Comparison of ENCODE assay signal across 8 cellular contexts in genomic region chr7:80721880-80722595, GRCh38.
DNase-seq lines count a peak whose midpoint lies in the region; ATAC-seq and TF ChIP-seq lines count a peak whose summit lies in the region.

No MANE protein-coding gene starts in this region.

- TF ChIP-seq CTCF in HL-60 (IDR thresholded peaks at IDR 0.05; ENCODE audit: insufficient read depth, low read length) (no peak), stomach (IDR thresholded peaks at IDR 0.05) (no peak)

- 56 to 79% (median 60%) methylated on average over 3 of the region's 3 CpGs for WGBS in adipose tissue, 3 donors
- WGBS in stomach, 5 donors, result 48 to 76% (median 64%) methylated on average over 3 of the region's 3 CpGs

- H3K4me1 ChIP-seq in stomach, result peaks cover 4 to 31% (median 19%) of the 10 kb centered on the region in 4 donors

- DNase-seq in HL-60 (ENCODE audit: low read depth in 1 of 2, low spot score in 1 of 2) (peak; percentile 51 to 67), left ventricle myocardium superior (no peak), stomach (no peak), HuH-7.5 (ENCODE audit: low spot score) (no peak)

- no peak for TF ChIP-seq POLR2A in stomach (IDR thresholded peaks at IDR 0.05)

- intact Hi-C loops in left ventricle myocardium superior (cut with micrococcal nuclease), result no loop called here
- intact Hi-C loops in stomach (cut with DNase I; ENCODE audit: low total_unique reads), result no loop called here

- H3K36me3 ChIP-seq in stomach, result no peaks in the 10 kb centered on the region

- ATAC-seq in left ventricle myocardium superior (peak; percentile 88), GM18870 (IDR thresholded peaks at IDR 0.05; ENCODE audit: unreplicated experiment) (no peak), GM21526 (IDR thresholded peaks at IDR 0.05; ENCODE audit: low FRiP score, unreplicated experiment) (no peak), GM18517 (IDR thresholded peaks at IDR 0.05; ENCODE audit: unreplicated experiment) (no peak)

- no peaks in the 10 kb centered on the region for H3K9me3 ChIP-seq in stomach

- no peak overlapping the region for H3K4me3 ChIP-seq in HL-60 (replicated peaks; ENCODE audit: insufficient read depth, low read length)
- H3K4me3 ChIP-seq in stomach, result no peak overlapping the region

- H3K27me3 ChIP-seq in HL-60 (ENCODE audit: insufficient read depth, poor library complexity, severe bottlenecking) (no peaks in the 10 kb centered on the region), stomach (no peaks in the 10 kb centered on the region)

- no peak for TF ChIP-seq EP300 in stomach (IDR thresholded peaks at IDR 0.05)

- H3K27ac ChIP-seq in HL-60 (replicated peaks), result peak overlapping the region; percentile 44
- H3K27ac ChIP-seq in adipose tissue (ENCODE audit: low read depth, low read length), result peak overlapping the region; percentile 64
- peak overlapping the region in 4 of 5 donors; percentile 62 to 76 (median 70) for H3K27ac ChIP-seq in stomach

Comparison
In these comparisons a context has a peak if more than half of its experiments do, and no peak if none do; other contexts are left out.
1. DNase-seq: peak in HL-60 (2 of 2); none in left ventricle myocardium superior (single experiment), stomach (single experiment) and HuH-7.5 (single experiment).
2. Peak in every context shown above with its lines, with median percentiles within 50 percentile points of each other: H3K27ac ChIP-seq.